In genomic region chr2:230794472-230794871, GRCh38 we compare ENCODE assay signal across 9 cellular contexts.
A peak's percentile ranks its signal among the peaks of the same experiment; 100 is the strongest.
DNase-seq lines count a peak whose midpoint lies in the region; ATAC-seq and TF ChIP-seq lines count a peak whose summit lies in the region.
"Had no signal": no experiment of that assay in that cellular context is flagged by ENCODE, and none has a peak within 500 bp of the region (broad histone marks: within the 10 kb centered on the region; RNA-seq: fewer than 3 reads in every experiment).

No MANE protein-coding gene starts in this region.

- intact Hi-C loops in prostate gland (cut with DNase I) = no loop called here

- peak overlapping the region; percentile 51 for H3K27ac ChIP-seq in CD8-positive, alpha-beta memory T cell (ENCODE audit: low read depth, low read length)
- H3K27ac ChIP-seq in coronary artery (peak overlapping the region; percentile 73 to 93), prostate gland (peak overlapping the region; percentile 68 to 84)
- H3K27ac ChIP-seq: neural progenitor cell had no signal

- POLR2A ChIA-PET in CD8-positive, alpha-beta memory T cell (lab: Charles Lee) = interaction anchor here (1.0 to 2.4 kb wide), 5 partner anchors 9 to 134 kb away, joined by 3 to 17 read pairs (median 4); no protein-coding TSS in a partner anchor
- POLR2A ChIA-PET in T-cell (lab: Charles Lee) = interaction anchor here (0.6 kb wide), 3 partner anchors 25 to 626 kb away, joined by 3 to 6 read pairs (median 4); no protein-coding TSS in a partner anchor

- TF ChIP-seq POLR2A in prostate gland (IDR thresholded peaks at IDR 0.05) = no peak

- CTCF ChIA-PET in CD8-positive, alpha-beta memory T cell (lab: Charles Lee) = interaction anchor here (0.8 to 7.4 kb wide), 7 partner anchors 11 to 125 kb away, joined by 3 to 56 read pairs (median 5); partner anchors contain the start of gene CAB39
- CTCF ChIA-PET in T-cell (lab: Charles Lee) = interaction anchor here in 1 of 2 donors (0.6 to 2.7 kb wide), 6 partner anchors 11 to 133 kb away, joined by 3 to 11 read pairs (median 4); no protein-coding TSS in a partner anchor

- H3K9me3 Mint-ChIP-seq in CD8-positive, alpha-beta memory T cell = no peaks in the 10 kb centered on the region
- no peaks in the 10 kb centered on the region for H3K9me3 Mint-ChIP-seq in T-cell

- peak; percentile 6 to 44 (median 18) for ATAC-seq in T-cell (replicated peaks in 1 of 4)
- no peak for ATAC-seq in HG02763 (IDR thresholded peaks at IDR 0.05; ENCODE audit: unreplicated experiment)

- H3K36me3 Mint-ChIP-seq in CD8-positive, alpha-beta memory T cell = peaks cover 12 to 62% (median 16%) of the 10 kb centered on the region in 3 donors
- H3K36me3 Mint-ChIP-seq in T-cell = peaks cover 39% of the 10 kb centered on the region

- H3K4me1 Mint-ChIP-seq in CD8-positive, alpha-beta memory T cell = peaks cover 52 to 59% (median 57%) of the 10 kb centered on the region in 3 donors
- peaks cover 47 to 56% (median 53%) of the 10 kb centered on the region in 3 donors for H3K4me1 Mint-ChIP-seq in T-cell
- H3K4me1 Mint-ChIP-seq: neural progenitor cell had no signal

- peak overlapping the region in 7 of 8 donors; percentile 78 to 98 (median 92) for H3K27ac Mint-ChIP-seq in CD8-positive, alpha-beta memory T cell
- H3K27ac Mint-ChIP-seq in T-cell = peak overlapping the region in 1 of 2 donors; percentile 94
- H3K27ac Mint-ChIP-seq: neural progenitor cell had no signal

- peaks cover 67% of the 10 kb centered on the region for H3K4me1 ChIP-seq in CD8-positive, alpha-beta memory T cell (ENCODE audit: insufficient read depth, low read length)
- peaks cover 12% of the 10 kb centered on the region for H3K4me1 ChIP-seq in prostate gland (replicated peaks)
- H3K4me1 ChIP-seq: neural progenitor cell had no signal

- TF ChIP-seq CTCF in coronary artery (IDR thresholded peaks at IDR 0.05) = no peak
- TF ChIP-seq CTCF in prostate gland (IDR thresholded peaks at IDR 0.05) = no peak
- no peak for TF ChIP-seq CTCF in GM10266 (IDR thresholded peaks at IDR 0.05; ENCODE audit: control insufficient read depth, insufficient read depth, low read depth, missing control alignments)

- H3K9me3 ChIP-seq in CD8-positive, alpha-beta memory T cell (ENCODE audit: low read length) = no peaks in the 10 kb centered on the region
- H3K9me3 ChIP-seq in prostate gland = no peaks in the 10 kb centered on the region

- WGBS in prostate gland = 70% methylated on average over 6 of the region's 6 CpGs

- peaks cover 31% of the 10 kb centered on the region for H3K36me3 ChIP-seq in CD8-positive, alpha-beta memory T cell (ENCODE audit: insufficient read depth, low read length)
- peaks cover 0 to 2% of the 10 kb centered on the region in 2 donors for H3K36me3 ChIP-seq in prostate gland

- DNase-seq in CD8-positive, alpha-beta memory T cell = peak; percentile 21 to 67 (median 39)
- DNase-seq in T-cell (peak in 20 of 34 experiments; percentile 9 to 42 (median 21)), coronary artery (ENCODE audit: low spot score) (no peak), prostate gland (ENCODE audit: low spot score) (no peak), GM10266 (ENCODE audit: extremely low spot score) (no peak), kidney tubule cell (ENCODE audit: low spot score) (no peak), EL (no peak)

- H3K4me3 Mint-ChIP-seq in CD8-positive, alpha-beta memory T cell = peak overlapping the region; percentile 11 to 80 (median 71)
- peak overlapping the region; percentile 63 to 71 (median 66) for H3K4me3 Mint-ChIP-seq in T-cell
- H3K4me3 Mint-ChIP-seq: neural progenitor cell had no signal

- H3K27me3 Mint-ChIP-seq in CD8-positive, alpha-beta memory T cell = no peaks in the 10 kb centered on the region
- no peaks in the 10 kb centered on the region for H3K27me3 Mint-ChIP-seq in T-cell

- no peaks in the 10 kb centered on the region for H3K27me3 ChIP-seq in CD8-positive, alpha-beta memory T cell (ENCODE audit: insufficient read depth, low read length, poor library complexity, severe bottlenecking)
- no peaks in the 10 kb centered on the region for H3K27me3 ChIP-seq in prostate gland (replicated peaks; ENCODE audit: insufficient read depth)
- H3K27me3 ChIP-seq: neural progenitor cell had no signal

- peak overlapping the region; percentile 24 for H3K4me3 ChIP-seq in CD8-positive, alpha-beta memory T cell (ENCODE audit: low read length)
- H3K4me3 ChIP-seq in coronary artery (no peak overlapping the region), prostate gland (no peak overlapping the region)
- H3K4me3 ChIP-seq: neural progenitor cell had no signal

Comparison
In these comparisons a context has a peak if more than half of its experiments do, and no peak if none do; other contexts are left out.
1. DNase-seq: peak in CD8-positive, alpha-beta memory T cell (5 of 5) and T-cell (20 of 34); none in coronary artery (single experiment), prostate gland (single experiment), GM10266 (single experiment), kidney tubule cell (single experiment) and EL (single experiment).
2. Peak in every context shown above with its lines, with median percentiles within 50 percentile points of each other: H3K27ac ChIP-seq.